In the genomic region with DNA sequence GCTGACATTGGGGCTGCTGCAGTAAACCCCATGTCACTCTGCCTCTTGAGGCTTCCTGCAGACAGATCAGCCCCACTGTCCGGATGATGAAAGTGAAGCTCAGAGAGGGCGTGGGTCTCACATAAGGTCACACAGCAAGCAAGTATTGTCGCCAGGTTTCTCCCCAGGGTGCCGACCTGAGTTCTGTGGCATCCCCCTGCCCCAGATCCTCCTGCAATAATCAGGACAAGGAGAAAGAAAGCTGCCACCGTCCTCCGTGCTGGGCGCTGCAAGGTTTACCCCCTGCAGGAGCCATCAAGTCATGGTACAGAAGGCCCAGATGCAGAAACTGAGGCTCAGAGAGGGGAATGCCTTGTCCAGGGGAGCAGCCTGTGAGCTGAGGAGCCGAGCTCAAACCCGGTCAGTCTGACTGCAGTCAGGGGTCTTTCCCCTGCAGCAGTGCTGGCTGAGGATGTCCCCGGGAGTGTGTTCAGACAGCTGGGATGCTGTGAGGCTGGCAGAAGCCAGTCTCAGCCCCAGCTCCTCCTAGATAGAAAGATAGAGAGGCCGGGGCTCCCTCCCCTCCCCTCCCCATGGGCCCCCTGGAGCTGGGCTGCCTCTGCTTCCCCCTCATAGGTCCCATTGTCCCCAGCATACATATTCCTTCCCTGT, we compare ENCODE assay signal across 23 cellular contexts. TPM values are rescaled to one million over a fixed set of nuclear protein-coding genes. Genes with fewer than 3 reads are reported as not detected.
DNase-seq lines count a peak whose midpoint lies in the region; ATAC-seq, FAIRE-seq and TF ChIP-seq lines count a peak whose summit lies in the region.
"Had no signal": no experiment of that assay in that cellular context is flagged by ENCODE, and none has a peak within 500 bp of the region (broad histone marks: within the 10 kb centered on the region; RNA-seq: fewer than 3 reads in every experiment).

No MANE protein-coding gene starts in this region.

- TF ChIP-seq EP300 in K562 (IDR thresholded peaks at IDR 0.05; ENCODE audit: low read length), result no peak

- FAIRE-seq in GM12891 (lab: Jason Lieb, UNC) (no peak), K562 (lab: Jason Lieb, UNC) (no peak), kidney (lab: Jason Lieb, UNC) (no peak), pancreas (lab: Jason Lieb, UNC) (no peak)
- FAIRE-seq: A204.1, GM12878 had no signal

- ATAC-seq in K562 (no peak), pancreas (no peak), GM21447 (IDR thresholded peaks at IDR 0.05; ENCODE audit: unreplicated experiment) (no peak), GM21381 (IDR thresholded peaks at IDR 0.05; ENCODE audit: unreplicated experiment) (no peak)
- ATAC-seq: GM12878 had no signal

- H3K79me2 ChIP-seq in K562 (ENCODE audit: control insufficient read depth, insufficient read depth, low read length), result no peaks in the 10 kb centered on the region

- no peak overlapping the region for H2AFZ ChIP-seq in K562 (ENCODE audit: low read depth, low read length)

- no peak overlapping the region for H3K4me3 Mint-ChIP-seq in osteocyte (ENCODE audit: unreplicated experiment)
- H3K4me3 Mint-ChIP-seq: CD4-positive, alpha-beta T cell; HFFc6 had no signal

- H3K36me3 ChIP-seq in K562 (ENCODE audit: control insufficient read depth, insufficient read depth, low read length), result no peaks in the 10 kb centered on the region
- no peaks in the 10 kb centered on the region for H3K36me3 ChIP-seq in kidney (ENCODE audit: control insufficient read depth in 1 of 2, insufficient read depth in 2 of 2, low read length in 2 of 2)
- no peaks in the 10 kb centered on the region for H3K36me3 ChIP-seq in pancreas
- H3K36me3 ChIP-seq: Peyer's patch, SJCRH30 had no signal

- no peaks in the 10 kb centered on the region for H3K27me3 ChIP-seq in K562 (ENCODE audit: control insufficient read depth in 2 of 2, insufficient read depth in 2 of 2, low read length in 2 of 2)
- H3K27me3 ChIP-seq in pancreas, result no peaks in the 10 kb centered on the region
- H3K27me3 ChIP-seq: Peyer's patch, SJCRH30 had no signal

- H3K4me3 ChIP-seq in K562 (no peak overlapping the region), kidney (ENCODE audit: low read length in 2 of 2) (no peak overlapping the region), pancreas (no peak overlapping the region)
- H3K4me3 ChIP-seq: GM12878, Peyer's patch, SJCRH30 had no signal

- no peaks in the 10 kb centered on the region for H3K36me3 Mint-ChIP-seq in osteocyte (ENCODE audit: unreplicated experiment)

- H3K4me2 ChIP-seq in K562 (ENCODE audit: insufficient read depth, low read length), result no peak overlapping the region

- H3K27ac ChIP-seq in K562 (ENCODE audit: extremely low read depth, low read depth, low read length) (no peak overlapping the region), kidney (ENCODE audit: low read depth in 2 of 2, low read length in 2 of 2) (no peak overlapping the region), pancreas (no peak overlapping the region)
- H3K27ac ChIP-seq: HL-60, SJCRH30 had no signal

- no peak for TF ChIP-seq POLR2A in GM12891 (IDR thresholded peaks at IDR 0.05; ENCODE audit: low read depth, low read length)
- no peak for TF ChIP-seq POLR2A in K562 (conservative IDR thresholded peaks at IDR 0.05)

- intact Hi-C loops in K562 (cut with micrococcal nuclease) (no loop called here), kidney (cut with DNase I) (no loop called here), pancreas (cut with DNase I) (no loop called here)

- 71% methylated on average over 9 of the region's 11 CpGs for WGBS in K562 (ENCODE audit: insufficient coverage, low coverage, missing lambda C conversion rate)
- WGBS in pancreas, 2 donors, result 94% methylated on average over 10 to 11 of the region's 11 CpGs

- no peak for TF ChIP-seq RAD21 in K562 (CRISPR knock-in tag; conservative IDR thresholded peaks at IDR 0.05 in 1 of 2, IDR thresholded peaks at IDR 0.05 in 1 of 2)

- no peaks in the 10 kb centered on the region for H3K4me1 Mint-ChIP-seq in osteocyte (ENCODE audit: unreplicated experiment)

- CTCF ChIA-PET in K562 (lab: Yijun Ruan, JAX; ENCODE audit: low intra/inter-chr PET ratio), result no interaction called here

- no peaks in the 10 kb centered on the region for H3K9me1 ChIP-seq in K562 (ENCODE audit: control insufficient read depth, insufficient read depth, low read length)

- H3K9ac ChIP-seq in K562 (ENCODE audit: insufficient read depth in 1 of 2, low read depth in 2 of 2, low read length in 2 of 2), result 0 out of 4 replicates have a peak overlapping the region, but pooled peaks of 1 of the 2 experiments have one; percentile 17
- H3K9ac ChIP-seq in kidney (ENCODE audit: low read length in 2 of 2), result no peak overlapping the region

- H3K27ac Mint-ChIP-seq in osteocyte (ENCODE audit: unreplicated experiment), result no peak overlapping the region
- H3K27ac Mint-ChIP-seq: CD4-positive, alpha-beta T cell; HFFc6 had no signal

- BruUV-seq in K562 (replicated peaks; lab: Mats Ljungman, UMichigan), result no TSS peak

- H3K9me3 Mint-ChIP-seq in osteocyte (ENCODE audit: unreplicated experiment), result no peaks in the 10 kb centered on the region
- H3K9me3 Mint-ChIP-seq: CD4-positive, alpha-beta T cell; HFFc6 had no signal

- POLR2A ChIA-PET in K562 (lab: Yijun Ruan, JAX), result interaction anchor here (0.6 to 1.1 kb wide), 4 partner anchors 11 to 112 kb away, joined by 3 to 4 read pairs (median 4); a partner anchor contains a TSS

- H3K27me3 Mint-ChIP-seq in osteocyte (ENCODE audit: unreplicated experiment), result peaks cover 9% of the 10 kb centered on the region
- H3K27me3 Mint-ChIP-seq: CD4-positive, alpha-beta T cell had no signal

- in situ Hi-C loops in K562 (cut with MboI), result no loop called here

- no peaks in the 10 kb centered on the region for H3K9me3 ChIP-seq in K562 (replicated peaks; ENCODE audit: control insufficient read depth, insufficient read depth, low read depth, low read length)
- H3K9me3 ChIP-seq in kidney (ENCODE audit: control insufficient read depth in 1 of 2, low read length in 2 of 2), result no peaks in the 10 kb centered on the region
- H3K9me3 ChIP-seq in pancreas, result no peaks in the 10 kb centered on the region
- H3K9me3 ChIP-seq: Caco-2, Peyer's patch, SJCRH30 had no signal

- no peaks in the 10 kb centered on the region for H4K20me1 ChIP-seq in K562 (replicated peaks; ENCODE audit: control insufficient read depth, insufficient read depth, low read length)

- DNase-seq in 8988T, result peak; percentile 10
- DNase-seq in GM12891 (ENCODE audit: insufficient read length, low spot score), result peak; percentile 17
- peak in 1 of 4 experiments; percentile 3 for DNase-seq in K562 (ENCODE audit: extremely low read depth in 1 of 4, low spot score in 3 of 4)
- peak; percentile 55 for DNase-seq in kidney
- no peak for DNase-seq in pancreas
- no peak for DNase-seq in osteocyte (ENCODE audit: extremely low spot score, unreplicated experiment)
- DNase-seq: Caco-2; CD4-positive, alpha-beta T cell; DND-41; HFFc6; NCI-H1105; NCI-H2081; NCI-H2171; NCI-H526; Peyer's patch; SJCRH30 had no signal

- H3K4me1 ChIP-seq in K562 (replicated peaks in 1 of 2; ENCODE audit: control insufficient read depth in 2 of 2, insufficient read depth in 2 of 2, low read length in 2 of 2) (peaks cover 0 to 7% of the 10 kb centered on the region in 2 experiments; a peak in 2 of 5 replicates), kidney (ENCODE audit: control insufficient read depth in 1 of 2, insufficient read depth in 1 of 2, low read depth in 1 of 2, low read length in 2 of 2) (no peaks in the 10 kb centered on the region), pancreas (peaks cover 7 to 23% (median 15%) of the 10 kb centered on the region in 3 donors)
- H3K4me1 ChIP-seq: Peyer's patch had no signal

- TF ChIP-seq CTCF in K562 (IDR thresholded peaks at IDR 0.05 in 2 of 3, conservative IDR thresholded peaks at IDR 0.05 in 1 of 3; ENCODE audit: insufficient read depth in 2 of 3, low read depth in 1 of 3, low read length in 3 of 3) (no peak), kidney (IDR thresholded peaks at IDR 0.05; ENCODE audit: borderline replicate concordance, extremely low read depth, insufficient read depth) (no peak), pancreas (IDR thresholded peaks at IDR 0.05) (no peak), osteocyte (IDR thresholded peaks at IDR 0.05) (no peak)

RNA-seq across cellular contexts. Expression of a gene that starts 13.2 kb away (rescaled TPM):
- polyA plus RNA-seq in GM12891 (2012; ENCODE audit: low read depth, missing spikeins), result 16.4 TPM
- total RNA-seq in K562 (2011; cell fraction: chromatin; rRNA removed; ENCODE audit: low replicate concordance), result 9.5 and 19.2 TPM in 2 replicates
- 12.4 and 12.8 TPM in 2 replicates for total RNA-seq in K562 (2011; cell fraction: nucleolus; rRNA removed)
- 11.4 and 13.8 TPM in 2 replicates for total RNA-seq in K562 (2011; cell fraction: nucleoplasm; rRNA removed)
- total RNA-seq in K562 (2014; rRNA removed) (5.5 and 6.9 TPM in 2 replicates), K562 (2014; rRNA removed; fragmentation: Illumina TruSeq; extraction: Trizol) (0.80 and 0.91 TPM in 2 replicates), K562 (2015; rRNA removed; fragmentation: Illumina TruSeq; extraction: Trizol) (3.0 TPM in 2 replicates), K562 (2021) (5.7 and 7.2 TPM in 2 replicates), kidney (9.6 TPM), pancreas (10 to 100 TPM in 2 of 6 donors, 1 to 10 TPM in 4; 6.2 to 10.6 (median 8.3) TPM), osteocyte (0.42 and 0.51 TPM in 2 replicates)
- polyA plus RNA-seq in K562 (2011; rRNA removed) (2.7 and 3.0 TPM in 2 replicates), K562 (2014; fragmentation: Illumina TruSeq; extraction: Trizol) (1.6 and 2.6 TPM in 2 replicates), K562 (2014; fragmentation: Nextera tagmentation; extraction: Ambion mirVana) (under 1 TPM; 0.15 to 0.17 TPM), K562 (2014; rRNA removed) (4.9 and 6.9 TPM in 2 replicates), kidney (ENCODE audit: insufficient read depth, low read depth, low replicate concordance) (25.5 TPM), pancreas (10 to 100 TPM; 11.7 to 16.8 TPM)
- polyA plus RNA-seq in K562 (2011; cell fraction: cytosol; rRNA removed), result 2.8 and 9.9 TPM in 2 replicates
- 4.6 and 10.5 TPM in 2 replicates for polyA plus RNA-seq in K562 (2011; cell fraction: nucleus; rRNA removed)
- polyA plus RNA-seq in K562 (2012), result 5.3 and 46.5 TPM in 2 replicates
- polyA minus RNA-seq in K562 (2011; rRNA and poly(A)+ RNA removed), result 1.1 and 2.6 TPM in 2 replicates
- 1.0 and 2.4 TPM in 2 replicates for polyA minus RNA-seq in K562 (2011; cell fraction: cytosol; rRNA and poly(A)+ RNA removed)
- polyA minus RNA-seq in K562 (2011; cell fraction: nucleus; rRNA and poly(A)+ RNA removed), result 4.3 and 5.3 TPM in 2 replicates
- total RNA-seq: CD4-positive, alpha-beta T cell; HFFc6; HT1080; OCI-LY7 had no signal

RNA-seq across cellular contexts. Expression of a gene that starts 48.9 kb away (rescaled TPM):
- polyA plus RNA-seq in GM12891 (2012; ENCODE audit: low read depth, missing spikeins), result 11.0 TPM
- total RNA-seq in K562 (2011; cell fraction: chromatin; rRNA removed; ENCODE audit: low replicate concordance), result 10.9 and 42.9 TPM in 2 replicates
- 47.1 and 51.4 TPM in 2 replicates for total RNA-seq in K562 (2011; cell fraction: nucleolus; rRNA removed)
- 27.9 and 28.5 TPM in 2 replicates for total RNA-seq in K562 (2011; cell fraction: nucleoplasm; rRNA removed)
- total RNA-seq in K562 (2014; rRNA removed) (30.9 and 37.1 TPM in 2 replicates), K562 (2014; rRNA removed; fragmentation: Illumina TruSeq; extraction: Trizol) (7.3 and 8.5 TPM in 2 replicates), K562 (2015; rRNA removed; fragmentation: Illumina TruSeq; extraction: Trizol) (18.0 and 20.8 TPM in 2 replicates), K562 (2021) (29.9 and 30.3 TPM in 2 replicates), kidney (19.2 TPM), pancreas (10 to 100 TPM in 2 of 6 donors, 1 to 10 TPM in 4; 5.4 to 13.2 (median 9.0) TPM), osteocyte (41.0 and 45.8 TPM in 2 replicates)
- polyA plus RNA-seq in K562 (2011; rRNA removed) (14.0 and 17.4 TPM in 2 replicates), K562 (2014; fragmentation: Illumina TruSeq; extraction: Trizol) (10.2 and 20.1 TPM in 2 replicates), K562 (2014; fragmentation: Nextera tagmentation; extraction: Ambion mirVana) (1 to 10 TPM in 1 of 2 experiments, under 1 TPM in 1; 0.32 to 1.2 TPM), K562 (2014; rRNA removed) (35.6 and 39.3 TPM in 2 replicates), kidney (ENCODE audit: insufficient read depth, low read depth, low replicate concordance) (26.3 TPM), pancreas (10 to 100 TPM; 36.2 to 38.2 TPM)
- 21.8 and 63.3 TPM in 2 replicates for polyA plus RNA-seq in K562 (2011; cell fraction: cytosol; rRNA removed)
- 18.2 and 35.0 TPM in 2 replicates for polyA plus RNA-seq in K562 (2011; cell fraction: nucleus; rRNA removed)
- polyA plus RNA-seq in K562 (2012), result 22.9 and 35.2 TPM in 2 replicates
- 2.8 and 5.3 TPM in 2 replicates for polyA minus RNA-seq in K562 (2011; rRNA and poly(A)+ RNA removed)
- polyA minus RNA-seq in K562 (2011; cell fraction: cytosol; rRNA and poly(A)+ RNA removed), result 9.1 and 13.8 TPM in 2 replicates
- polyA minus RNA-seq in K562 (2011; cell fraction: nucleus; rRNA and poly(A)+ RNA removed), result 10.9 and 11.4 TPM in 2 replicates

RNA-seq across cellular contexts. Expression of a gene that starts 49.2 kb away (rescaled TPM):
- 173 TPM for polyA plus RNA-seq in GM12891 (2012; ENCODE audit: low read depth, missing spikeins)
- 290 and 407 TPM in 2 replicates for total RNA-seq in K562 (2011; cell fraction: chromatin; rRNA removed; ENCODE audit: low replicate concordance)
- 162 and 182 TPM in 2 replicates for total RNA-seq in K562 (2011; cell fraction: nucleolus; rRNA removed)
- 269 and 319 TPM in 2 replicates for total RNA-seq in K562 (2011; cell fraction: nucleoplasm; rRNA removed)
- total RNA-seq in K562 (2014; rRNA removed) (283 and 302 TPM in 2 replicates), K562 (2014; rRNA removed; fragmentation: Illumina TruSeq; extraction: Trizol) (131 and 132 TPM in 2 replicates), K562 (2015; rRNA removed; fragmentation: Illumina TruSeq; extraction: Trizol) (172 and 181 TPM in 2 replicates), K562 (2021) (233 and 254 TPM in 2 replicates), kidney (214 TPM), pancreas (100 to 1,000 TPM in 3 of 6 donors, 10 to 100 TPM in 3; 49.2 to 104 (median 87.5) TPM), osteocyte (218 and 228 TPM in 2 replicates)
- polyA plus RNA-seq in K562 (2011; rRNA removed) (239 and 279 TPM in 2 replicates), K562 (2014; fragmentation: Illumina TruSeq; extraction: Trizol) (375 and 450 TPM in 2 replicates), K562 (2014; fragmentation: Nextera tagmentation; extraction: Ambion mirVana) (100 to 1,000 TPM in 1 of 2 experiments, 10 to 100 TPM in 1; 83.3 to 101 TPM), K562 (2014; rRNA removed) (245 and 263 TPM in 2 replicates), kidney (ENCODE audit: insufficient read depth, low read depth, low replicate concordance) (124 TPM), pancreas (100 to 1,000 TPM; 136 to 257 TPM)
- polyA plus RNA-seq in K562 (2011; cell fraction: cytosol; rRNA removed), result 452 and 650 TPM in 2 replicates
- 519 and 665 TPM in 2 replicates for polyA plus RNA-seq in K562 (2011; cell fraction: nucleus; rRNA removed)
- 205 and 340 TPM in 2 replicates for polyA plus RNA-seq in K562 (2012)
- polyA minus RNA-seq in K562 (2011; rRNA and poly(A)+ RNA removed), result 228 and 290 TPM in 2 replicates
- polyA minus RNA-seq in K562 (2011; cell fraction: cytosol; rRNA and poly(A)+ RNA removed), result 181 and 192 TPM in 2 replicates
- 106 and 173 TPM in 2 replicates for polyA minus RNA-seq in K562 (2011; cell fraction: nucleus; rRNA and poly(A)+ RNA removed)

Comparison
In these comparisons a context has a peak if more than half of its experiments do, and no peak if none do; other contexts are left out.
1. DNase-seq: peak in 8988T (single experiment), GM12891 (single experiment) and kidney (single experiment); none in pancreas (0 of 6) and osteocyte (single experiment).